Comparison of ENCODE assay signal across 20 cellular contexts in genomic region chr5:146818790-146819189, GRCh38.
"Had no signal": no experiment of that assay in that cellular context is flagged by ENCODE, and none has a peak within 500 bp of the region (broad histone marks: within the 10 kb centered on the region; RNA-seq: fewer than 3 reads in every experiment).

No MANE protein-coding gene starts in this region.

- DNase-seq: activated CD4-positive, alpha-beta T cell treated with anti-CD3 and anti-CD28 coated beads for 1 hour; activated CD4-positive, alpha-beta T cell treated with anti-CD3 and anti-CD28 coated beads, Interleukin-2, amount 50 U/mL, for 4 hours; activated CD8-positive, alpha-beta memory T cell treated with anti-CD3 and anti-CD28 coated beads for 24 hours; activated CD8-positive, alpha-beta memory T cell treated with anti-CD3 and anti-CD28 coated beads, Interleukin-2, amount 50 U/mL, for 4 hours; activated naive CD4-positive, alpha-beta T cell treated with Interleukin-2 at 50 U/mL for 16 hours; activated naive CD8-positive, alpha-beta T cell treated with anti-CD3 and anti-CD28 coated beads for 36 hours; activated T-cell treated with anti-CD3 and anti-CD28 coated beads, Interleukin-2, amount 50 U/mL, for 4 hours; colonic mucosa; erythroblast; foreskin fibroblast; heart right ventricle; kidney; naive thymus-derived CD4-positive, alpha-beta T cell; stimulated activated CD4-positive, alpha-beta T cell treated with anti-CD3 and anti-CD28 coated beads, Interleukin-4, amount 100 ng/mL, for 24 hours; stimulated activated naive CD4-positive, alpha-beta T cell treated with Interleukin-2 at 50 U/mL for 16 hours had no signal

- H3K27ac ChIP-seq: breast epithelium, colonic mucosa, heart right ventricle, neural progenitor cell, thoracic aorta, vagina had no signal

- H3K4me3 ChIP-seq: breast epithelium, colonic mucosa, heart right ventricle, lung, neural progenitor cell, thoracic aorta, vagina had no signal

- H3K27me3 ChIP-seq: breast epithelium, colonic mucosa, heart right ventricle, neural progenitor cell, vagina had no signal

- H3K9me3 ChIP-seq: breast epithelium, colonic mucosa, thoracic aorta, vagina had no signal

- H3K36me3 ChIP-seq: breast epithelium, colonic mucosa, heart right ventricle, neural progenitor cell, thoracic aorta, vagina had no signal

- ATAC-seq: activated T-cell treated with anti-CD3 and anti-CD28 coated beads, Interleukin-2, amount 50 U/mL, for 4 hours; heart right ventricle; naive thymus-derived CD4-positive, alpha-beta T cell had no signal

- H3K4me1 ChIP-seq: breast epithelium, colonic mucosa, heart right ventricle, vagina had no signal
